Comparison of ENCODE assay signal across 22 cellular contexts in the genomic region with DNA sequence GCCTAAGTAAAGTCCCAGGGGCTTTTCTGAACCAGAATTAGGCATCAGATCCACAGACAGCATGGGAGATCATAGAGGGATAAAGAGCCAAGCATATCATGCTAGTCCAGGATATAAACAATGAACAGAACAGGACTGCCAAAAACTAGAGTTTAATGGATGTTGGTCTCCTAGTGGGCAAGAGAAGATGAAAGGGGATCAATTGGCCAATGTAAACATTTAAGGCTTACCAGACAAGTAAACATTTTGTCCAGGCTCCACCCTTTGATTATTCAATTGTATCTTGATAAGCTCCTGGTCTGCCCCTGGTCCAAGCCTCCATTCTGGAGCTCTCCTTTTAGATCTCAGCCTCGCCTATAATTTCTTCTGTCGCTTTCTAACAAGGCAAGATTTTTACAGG. TPM values are rescaled to one million over a fixed set of nuclear protein-coding genes. Genes with fewer than 3 reads are reported as not detected.
DNase-seq lines count a peak whose midpoint lies in the region; ATAC-seq and TF ChIP-seq lines count a peak whose summit lies in the region.
"Had no signal": no experiment of that assay in that cellular context is flagged by ENCODE, and none has a peak within 500 bp of the region (broad histone marks: within the 10 kb centered on the region; RNA-seq: fewer than 3 reads in every experiment).

No MANE protein-coding gene starts in this region.

- H3K27me3 ChIP-seq in Caco-2 (replicated peaks; ENCODE audit: control insufficient read depth, insufficient read depth, low read length) (no peaks in the 10 kb centered on the region), KMS-11 (ENCODE audit: insufficient read depth, low read depth) (no peaks in the 10 kb centered on the region), OCI-LY1 (ENCODE audit: insufficient read depth, low read length) (no peaks in the 10 kb centered on the region), ovary (no peaks in the 10 kb centered on the region)
- H3K27me3 ChIP-seq: cardiac muscle cell, heart left ventricle, right atrium auricular region had no signal

- H2AFZ ChIP-seq in KMS-11 (ENCODE audit: low read depth) (no peak overlapping the region), OCI-LY1 (ENCODE audit: low read length) (no peak overlapping the region)

- H3K79me2 ChIP-seq in KMS-11 (ENCODE audit: insufficient read depth, low read depth): peaks cover 21% of the 10 kb centered on the region; the same call in 1 of the 2 replicates
- peaks cover 8% of the 10 kb centered on the region for H3K79me2 ChIP-seq in OCI-LY1 (ENCODE audit: insufficient read depth, low read length)

- no TSS peak for BruUV-seq in Caco-2 (replicated peaks; lab: Mats Ljungman, UMichigan)

- H3K4me1 ChIP-seq in Caco-2 (peaks cover 66% of the 10 kb centered on the region), KMS-11 (ENCODE audit: low read depth, poor library complexity, severe bottlenecking) (peaks cover 82% of the 10 kb centered on the region), OCI-LY1 (ENCODE audit: insufficient read depth, low read length, severe bottlenecking) (peaks cover 73% of the 10 kb centered on the region), ovary (ENCODE audit: insufficient read depth) (no peaks in the 10 kb centered on the region)
- H3K4me1 ChIP-seq: right atrium auricular region had no signal

- no peak for TF ChIP-seq EP300 in ovary (IDR thresholded peaks at IDR 0.05)

- CTCF ChIA-PET in Caco-2 (lab: Charles Lee): no interaction called here

- H3K9ac ChIP-seq in KMS-11 (no peak overlapping the region), OCI-LY1 (ENCODE audit: low read length) (no peak overlapping the region)

- H3K9me3 ChIP-seq in Caco-2 (no peaks in the 10 kb centered on the region), OCI-LY1 (ENCODE audit: low read length) (no peaks in the 10 kb centered on the region), ovary (no peaks in the 10 kb centered on the region)
- H3K9me3 ChIP-seq: heart left ventricle, right atrium auricular region had no signal

- H3K27ac Mint-ChIP-seq in Caco-2 (ENCODE audit: unreplicated experiment): peak overlapping the region; percentile 76
- peak overlapping the region; percentile 29 for H3K27ac Mint-ChIP-seq in progenitor cell of endocrine pancreas
- H3K27ac Mint-ChIP-seq: activated naive CD4-positive, alpha-beta T cell treated with anti-CD3 and anti-CD28 coated beads, Interleukin-2, amount 10 ng/mL, durations not matched to agents 7 days and 5 days; activated T-cell treated with anti-CD3 and anti-CD28 coated beads, Interleukin-2, amount 50 U/mL, for 72 hours; CD4-positive, alpha-beta T cell; naive thymus-derived CD8-positive, alpha-beta T cell had no signal

- H3K36me3 Mint-ChIP-seq in Caco-2 (ENCODE audit: insufficient read depth, unreplicated experiment) (peaks cover 56% of the 10 kb centered on the region), progenitor cell of endocrine pancreas (ENCODE audit: insufficient read depth) (peaks cover 4% of the 10 kb centered on the region)
- H3K36me3 Mint-ChIP-seq: activated naive CD4-positive, alpha-beta T cell treated with anti-CD3 and anti-CD28 coated beads, Interleukin-2, amount 10 ng/mL, durations not matched to agents 7 days and 5 days; naive thymus-derived CD8-positive, alpha-beta T cell had no signal

- no peak for ATAC-seq in GM21515 (IDR thresholded peaks at IDR 0.05; ENCODE audit: unreplicated experiment)
- ATAC-seq: activated T-cell treated with anti-CD3 and anti-CD28 coated beads, Interleukin-2, amount 50 U/mL, for 72 hours; heart left ventricle; naive thymus-derived CD8-positive, alpha-beta T cell; PC-3 had no signal

- no peak overlapping the region for H3K4me3 ChIP-seq in Caco-2 (ENCODE audit: low read depth, low read length)
- no peak overlapping the region for H3K4me3 ChIP-seq in KMS-11 (IDR thresholded peaks at IDR 0.05; ENCODE audit: insufficient read depth, low read depth, low read length)
- no peak overlapping the region for H3K4me3 ChIP-seq in OCI-LY1 (ENCODE audit: low read depth, low read length, poor library complexity, severe bottlenecking)
- H3K4me3 ChIP-seq in ovary: no peak overlapping the region
- H3K4me3 ChIP-seq: cardiac muscle cell, heart left ventricle, right atrium auricular region had no signal

- H4K20me1 ChIP-seq in KMS-11 (ENCODE audit: insufficient read depth) (no peaks in the 10 kb centered on the region), OCI-LY1 (ENCODE audit: insufficient read depth, low read length) (no peaks in the 10 kb centered on the region)

- no peak overlapping the region for H3K4me3 Mint-ChIP-seq in Caco-2 (ENCODE audit: unreplicated experiment)
- H3K4me3 Mint-ChIP-seq in progenitor cell of endocrine pancreas (ENCODE audit: low read depth): no peak overlapping the region
- H3K4me3 Mint-ChIP-seq: activated naive CD4-positive, alpha-beta T cell treated with anti-CD3 and anti-CD28 coated beads, Interleukin-2, amount 10 ng/mL, durations not matched to agents 7 days and 5 days; activated T-cell treated with anti-CD3 and anti-CD28 coated beads, Interleukin-2, amount 50 U/mL, for 72 hours; CD4-positive, alpha-beta T cell; dendritic cell treated with granulocyte-macrophage colony-stimulating factor and Interleukin-4, amounts not matched to agents 40 ng/mL and 50 ng/mL, for 4 days; naive thymus-derived CD8-positive, alpha-beta T cell had no signal

- H3K4me2 ChIP-seq in KMS-11 (peak overlapping the region; percentile 59; the same call in 1 of the 2 replicates), OCI-LY1 (ENCODE audit: low read length) (no peak overlapping the region)

- intact Hi-C loops in Caco-2 (cut with micrococcal nuclease; ENCODE audit: unreplicated experiment) (no loop called here), ovary (cut with DNase I) (loop anchor here in 1 of 4 donors (10.0 kb wide), 1 partner anchor 453 kb away; no protein-coding TSS in a partner anchor)

- H3K27me3 Mint-ChIP-seq in Caco-2 (ENCODE audit: insufficient read depth, unreplicated experiment): no peaks in the 10 kb centered on the region
- no peaks in the 10 kb centered on the region for H3K27me3 Mint-ChIP-seq in progenitor cell of endocrine pancreas
- H3K27me3 Mint-ChIP-seq: activated naive CD4-positive, alpha-beta T cell treated with anti-CD3 and anti-CD28 coated beads, Interleukin-2, amount 10 ng/mL, durations not matched to agents 7 days and 5 days; CD4-positive, alpha-beta T cell; dendritic cell treated with granulocyte-macrophage colony-stimulating factor and Interleukin-4, amounts not matched to agents 40 ng/mL and 50 ng/mL, for 4 days; naive thymus-derived CD8-positive, alpha-beta T cell had no signal

- H3K9me3 Mint-ChIP-seq in Caco-2 (ENCODE audit: unreplicated experiment) (no peaks in the 10 kb centered on the region), progenitor cell of endocrine pancreas (ENCODE audit: low read depth) (peaks cover 6% of the 10 kb centered on the region)
- H3K9me3 Mint-ChIP-seq: activated naive CD4-positive, alpha-beta T cell treated with anti-CD3 and anti-CD28 coated beads, Interleukin-2, amount 10 ng/mL, durations not matched to agents 7 days and 5 days; CD4-positive, alpha-beta T cell; dendritic cell treated with granulocyte-macrophage colony-stimulating factor and Interleukin-4, amounts not matched to agents 40 ng/mL and 50 ng/mL, for 4 days had no signal

- H3K36me3 ChIP-seq in Caco-2 (ENCODE audit: control insufficient read depth, insufficient read depth, low read length): peaks cover 4% of the 10 kb centered on the region; the same call in 1 of the 2 replicates
- no peaks in the 10 kb centered on the region for H3K36me3 ChIP-seq in KMS-11 (ENCODE audit: insufficient read depth)
- peaks cover 19% of the 10 kb centered on the region; the same call in 1 of the 2 replicates for H3K36me3 ChIP-seq in OCI-LY1 (ENCODE audit: insufficient read depth, low read length)
- H3K36me3 ChIP-seq in ovary: no peaks in the 10 kb centered on the region
- H3K36me3 ChIP-seq: cardiac muscle cell, heart left ventricle, right atrium auricular region had no signal

- TF ChIP-seq POLR2A in ovary (IDR thresholded peaks at IDR 0.05): no peak

- POLR2A ChIA-PET in Caco-2 (lab: Charles Lee): no interaction called here

- H3K4me1 Mint-ChIP-seq in Caco-2 (ENCODE audit: low read depth, unreplicated experiment) (peaks cover 56% of the 10 kb centered on the region), progenitor cell of endocrine pancreas (ENCODE audit: low read depth) (peaks cover 38% of the 10 kb centered on the region)
- H3K4me1 Mint-ChIP-seq: activated naive CD4-positive, alpha-beta T cell treated with anti-CD3 and anti-CD28 coated beads, Interleukin-2, amount 10 ng/mL, durations not matched to agents 7 days and 5 days had no signal

- H3K27ac ChIP-seq in KMS-11 (peak overlapping the region; percentile 35; the same call in 1 of the 2 replicates), OCI-LY1 (ENCODE audit: low read depth, low read length, poor library complexity, severe bottlenecking) (peak overlapping the region; percentile 84), ovary (no peak overlapping the region)
- H3K27ac ChIP-seq: cardiac muscle cell, right atrium auricular region had no signal

- no peaks in the 10 kb centered on the region for H3K9me2 ChIP-seq in OCI-LY1 (ENCODE audit: low read depth, low read length)

- no peak for DNase-seq in Caco-2
- no peak for DNase-seq in progenitor cell of endocrine pancreas (ENCODE audit: low spot score, unreplicated experiment)
- DNase-seq in ovary: no peak
- no peak for DNase-seq in hippocampal formation (lab: John Stamatoyannopoulos, UW)
- DNase-seq: activated CD4-positive, alpha-beta T cell treated with anti-CD3 and anti-CD28 coated beads for 4 hours; activated naive CD4-positive, alpha-beta T cell treated with anti-CD3 and anti-CD28 coated beads, Interleukin-2, amount 10 ng/mL, durations not matched to agents 7 days and 5 days; activated T-cell treated with anti-CD3 and anti-CD28 coated beads, Interleukin-2, amount 50 U/mL, for 72 hours; CD4-positive, alpha-beta T cell; heart left ventricle; naive thymus-derived CD8-positive, alpha-beta T cell; NCI-H2081 treated with DMSO at 0.1 percent for 48 hours; SHP77 treated with DMSO at 0.1 percent for 48 hours; stimulated activated CD4-positive, alpha-beta T cell treated with anti-CD3 and anti-CD28 coated beads, Interleukin-12 subunit alpha, Interleukin-12 subunit beta, amount 100 ng/mL, for 4 hours; T-helper 1 cell had no signal

- 96 to 98% (median 96%) methylated on average over 2 of the region's 2 CpGs for WGBS in ovary, 3 donors

- no peak for TF ChIP-seq CTCF in Caco-2 (IDR thresholded peaks at IDR 0.05; ENCODE audit: insufficient read depth in 1 of 2, low read depth in 1 of 2, low read length in 1 of 2, severe bottlenecking in 1 of 2, unreplicated experiment in 1 of 2)
- TF ChIP-seq CTCF in KMS-11 (conservative IDR thresholded peaks at IDR 0.05; ENCODE audit: low read depth, low read length): no peak
- no peak for TF ChIP-seq CTCF in OCI-LY1 (IDR thresholded peaks at IDR 0.05; ENCODE audit: low read length)
- TF ChIP-seq CTCF in progenitor cell of endocrine pancreas (IDR thresholded peaks at IDR 0.05; ENCODE audit: unreplicated experiment): no peak
- TF ChIP-seq CTCF in ovary (IDR thresholded peaks at IDR 0.05): no peak

- peaks cover 15% of the 10 kb centered on the region; the same call in 1 of the 2 replicates for H3F3A ChIP-seq in OCI-LY1 (ENCODE audit: insufficient read depth, low read length)

RNA-seq across cellular contexts. Expression of gene MACC1, which starts 18.9 kb away (rescaled TPM):
- total RNA-seq in Caco-2 (2022) (87.7 and 96.7 TPM in 2 replicates), progenitor cell of endocrine pancreas (16.1 and 21.3 TPM in 2 replicates), ovary (1 to 10 TPM in 3 of 7 donors, under 1 TPM in 3, not detected in 1; 0.15 to 3.5 (median 0.76) TPM)
- polyA plus RNA-seq in ovary: under 1 TPM in 1 of 2 donors, not detected in 1; 0.05 TPM
- total RNA-seq: osteocyte had no signal
- polyA plus RNA-seq: cardiac muscle cell; naive thymus-derived CD8-positive, alpha-beta T cell had no signal

Comparison
In these comparisons a context has a peak if more than half of its experiments do, and no peak if none do; other contexts are left out.
1. H3K27ac ChIP-seq: peak in KMS-11 (single experiment) and OCI-LY1 (single experiment); none in ovary (0 of 2).